8 cellular contexts compared by ENCODE assay signal in genomic region chr16:22606625-22607024, GRCh38.
DNase-seq lines count a peak whose midpoint lies in the region; ATAC-seq and TF ChIP-seq lines count a peak whose summit lies in the region.
"Not testable (repeated sequence)": the region's sequence is repeated elsewhere in the genome, so short reads cannot be mapped to it uniquely, and the experiment has no call there.

No MANE protein-coding gene starts in this region.

- not testable (repeated sequence) for H4K20me1 ChIP-seq in HCT116 (ENCODE audit: insufficient read depth); mammary epithelial cell (ENCODE audit: insufficient read depth, low read length)

- H3K79me2 ChIP-seq in HCT116 (ENCODE audit: insufficient read depth, low read length); mammary epithelial cell (ENCODE audit: insufficient read depth, low read length): not testable (repeated sequence)

- H3K4me1 ChIP-seq in HCT116 (ENCODE audit: control insufficient read depth in 1 of 2, insufficient read depth in 2 of 2, low read length in 2 of 2); mammary epithelial cell (ENCODE audit: insufficient read depth, low read length); aorta (ENCODE audit: control insufficient read depth in 1 of 2, insufficient read depth in 2 of 2, low read length in 2 of 2): not testable (repeated sequence)

- not testable (repeated sequence) for H2AFZ ChIP-seq in HCT116 (ENCODE audit: low read depth, low read length, poor library complexity, severe bottlenecking); mammary epithelial cell (ENCODE audit: low read depth, low read length)

- in situ Hi-C loops in mammary epithelial cell (cut with MboI; ENCODE audit: low sequenced_read_pairs in 2 of 2) = not testable (repeated sequence)

- POLR2A ChIA-PET in HCT116 (lab: Charles Lee) = not testable (repeated sequence)

- ATAC-seq in GM18861 (IDR thresholded peaks at IDR 0.05; ENCODE audit: unreplicated experiment) = peak; percentile 59
- ATAC-seq in HCT116 = peak; percentile 79
- peak; percentile 42 for ATAC-seq in HG03565 (IDR thresholded peaks at IDR 0.05; ENCODE audit: unreplicated experiment)
- peak; percentile 87 to 94 for ATAC-seq in activated CD4-positive, CD25-positive, alpha-beta regulatory T cell treated with anti-CD3 and anti-CD28 coated beads, Interleukin-2, amount 50 U/mL, for 24 hours
- ATAC-seq in left ventricle myocardium superior = peak; percentile 84
- peak; percentile 62 to 84 for ATAC-seq in natural killer cell treated with Interleukin-12 subunit alpha and Interleukin-12 subunit beta and Interleukin-15 and Interleukin-18, amount 100 ng/mL, for 72 hours
- peak; percentile 75 for ATAC-seq in aorta (ENCODE audit: low FRiP score)

- not testable (repeated sequence) for H3K36me3 Mint-ChIP-seq in natural killer cell treated with Interleukin-12 subunit alpha and Interleukin-12 subunit beta and Interleukin-15 and Interleukin-18, amount 100 ng/mL, for 72 hours

- not testable (repeated sequence) for H3K4me1 Mint-ChIP-seq in natural killer cell treated with Interleukin-12 subunit alpha and Interleukin-12 subunit beta and Interleukin-15 and Interleukin-18, amount 100 ng/mL, for 72 hours (ENCODE audit: low read depth in 2 of 2)

- not testable (repeated sequence) for H3K4me2 ChIP-seq in HCT116 (ENCODE audit: low read length); mammary epithelial cell (ENCODE audit: insufficient read depth, low read depth, low read length)

- RAD21 ChIA-PET in HCT116 (lab: Charles Lee; ENCODE audit: low non-redundant PET in 1 of 2, low total read pairs in 2 of 2, uncharacterized antibody in 2 of 2, unreplicated experiment in 2 of 2) = not testable (repeated sequence)

- not testable (repeated sequence) for BruUV-seq in HCT116 (replicated peaks; lab: Mats Ljungman, UMichigan); mammary epithelial cell (replicated peaks; lab: Mats Ljungman, UMichigan)

- H3K36me3 ChIP-seq in HCT116 (ENCODE audit: control insufficient read depth in 1 of 2, insufficient read depth in 2 of 2, low read length in 2 of 2); mammary epithelial cell (ENCODE audit: insufficient read depth, low read length); aorta (ENCODE audit: control insufficient read depth in 1 of 2, insufficient read depth in 2 of 2, low read length in 1 of 2): not testable (repeated sequence)

- not testable (repeated sequence) for H3K27ac ChIP-seq in HCT116 (ENCODE audit: low read depth, low read length); aorta (ENCODE audit: low read depth in 1 of 2, low read length in 2 of 2)
- H3K27ac ChIP-seq in mammary epithelial cell (ENCODE audit: insufficient read depth, low read depth, low read length) = peak overlapping the region; percentile 51

- intact Hi-C loops in HCT116 (cut with micrococcal nuclease); mammary epithelial cell (cut with micrococcal nuclease); left ventricle myocardium superior (cut with micrococcal nuclease); aorta (cut with DNase I): not testable (repeated sequence)

- H3K9me3 ChIP-seq in HCT116 (ENCODE audit: control insufficient read depth in 1 of 2, insufficient read depth in 1 of 2, low read depth in 1 of 2, low read length in 2 of 2); mammary epithelial cell (replicated peaks; ENCODE audit: insufficient read depth, low read length); aorta (ENCODE audit: control insufficient read depth, low read length): not testable (repeated sequence)

- not testable (repeated sequence) for TF ChIP-seq POLR2A in HCT116 (IDR thresholded peaks at IDR 0.05; ENCODE audit: borderline replicate concordance, extremely low read depth, insufficient read depth, insufficient read length)

- not testable (repeated sequence) for H3K9ac ChIP-seq in HCT116 (ENCODE audit: low read length); mammary epithelial cell (ENCODE audit: insufficient read depth, low read length)

- H3K9me3 Mint-ChIP-seq in natural killer cell treated with Interleukin-12 subunit alpha and Interleukin-12 subunit beta and Interleukin-15 and Interleukin-18, amount 100 ng/mL, for 72 hours = not testable (repeated sequence)

- H3K27me3 ChIP-seq in HCT116 (ENCODE audit: insufficient read depth, low read length); mammary epithelial cell (ENCODE audit: insufficient read depth, low read length); aorta (ENCODE audit: control insufficient read depth in 1 of 2, insufficient read depth in 2 of 2, low read length in 1 of 2): not testable (repeated sequence)

- H3K27ac Mint-ChIP-seq in natural killer cell treated with Interleukin-12 subunit alpha and Interleukin-12 subunit beta and Interleukin-15 and Interleukin-18, amount 100 ng/mL, for 72 hours = not testable (repeated sequence)

- DNase-seq in HCT116 (ENCODE audit: low read depth, low spot score); mammary epithelial cell; left ventricle myocardium superior; natural killer cell treated with Interleukin-12 subunit alpha and Interleukin-12 subunit beta and Interleukin-15 and Interleukin-18, amount 100 ng/mL, for 72 hours (ENCODE audit: low spot score); aorta: not testable (repeated sequence)

- not testable (repeated sequence) for H3K9me2 ChIP-seq in HCT116 (ENCODE audit: insufficient read depth)

- dilution Hi-C loops in mammary epithelial cell (cut with HindIII; ENCODE audit: low sequenced_read_pairs) = not testable (repeated sequence)

- not testable (repeated sequence) for H3K4me3 ChIP-seq in HCT116 (replicated peaks in 1 of 2; ENCODE audit: low read depth in 1 of 2, low read length in 2 of 2); mammary epithelial cell (replicated peaks in 1 of 3; ENCODE audit: insufficient read depth in 1 of 3, low read depth in 2 of 3, low read length in 3 of 3); aorta (ENCODE audit: low read length in 2 of 2)

- H3K4me3 Mint-ChIP-seq in natural killer cell treated with Interleukin-12 subunit alpha and Interleukin-12 subunit beta and Interleukin-15 and Interleukin-18, amount 100 ng/mL, for 72 hours = not testable (repeated sequence)

- CTCF ChIA-PET in HCT116 (lab: Charles Lee); mammary epithelial cell (lab: Charles Lee; ENCODE audit: low non-redundant PET): not testable (repeated sequence)

- not testable (repeated sequence) for TF ChIP-seq CTCF in HCT116 (IDR thresholded peaks at IDR 0.05 in 2 of 3, conservative IDR thresholded peaks at IDR 0.05 in 1 of 3; ENCODE audit: borderline replicate concordance in 1 of 3, insufficient read depth in 1 of 3, low read depth in 2 of 3, low read length in 2 of 3); mammary epithelial cell (conservative IDR thresholded peaks at IDR 0.05 in 1 of 2, IDR thresholded peaks at IDR 0.05 in 1 of 2; ENCODE audit: extremely low read depth in 1 of 2, insufficient read depth in 1 of 2, low read depth in 1 of 2, low read length in 2 of 2)

- H3K27me3 Mint-ChIP-seq in natural killer cell treated with Interleukin-12 subunit alpha and Interleukin-12 subunit beta and Interleukin-15 and Interleukin-18, amount 100 ng/mL, for 72 hours = not testable (repeated sequence)

- TF ChIP-seq RAD21 in HCT116 (IDR thresholded peaks at IDR 0.05; ENCODE audit: low read depth) = not testable (repeated sequence)
